In the genomic region with DNA sequence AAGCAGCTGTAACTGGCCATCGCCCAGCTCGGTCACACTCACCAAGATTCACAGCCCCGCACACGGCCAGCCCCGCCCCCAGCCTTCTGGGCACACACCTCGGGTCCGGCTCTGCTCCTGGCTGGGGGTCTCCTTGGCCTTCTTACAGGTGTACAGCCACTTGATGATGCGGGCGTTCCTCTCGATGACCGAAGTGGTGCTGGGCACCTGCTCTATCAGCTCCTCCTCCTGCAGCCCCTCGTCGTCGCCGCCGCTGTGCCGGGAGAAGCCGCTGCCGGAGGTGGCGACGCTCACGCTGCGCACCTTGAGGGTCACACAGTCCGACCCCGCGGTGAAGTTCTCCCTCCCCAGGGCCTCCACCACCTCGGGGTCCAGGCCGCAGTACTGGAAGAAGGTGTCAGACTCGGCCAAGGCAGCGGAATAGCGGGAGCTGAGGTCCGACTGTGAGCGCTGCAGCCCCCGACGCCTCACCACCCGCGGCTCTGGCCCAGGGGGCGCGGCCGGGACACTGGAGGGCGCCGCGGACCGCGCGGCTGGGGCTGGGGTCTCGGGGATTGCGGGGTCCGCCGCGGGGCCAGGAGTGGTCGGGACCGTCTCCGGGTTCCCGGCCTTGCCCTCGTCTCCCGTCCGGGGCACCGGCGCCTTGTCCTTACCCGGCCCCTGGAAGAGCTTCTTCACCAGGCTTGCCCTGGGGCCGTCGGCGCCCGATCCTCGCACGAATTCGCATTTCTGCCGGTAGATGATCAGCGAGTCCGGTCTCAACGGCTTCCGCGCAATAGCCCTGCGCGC, we compare ENCODE assay signal across 8 cellular contexts. TPM values are rescaled to one million over a fixed set of nuclear protein-coding genes. Genes with fewer than 3 reads are reported as not detected.
A peak's percentile ranks its signal among the peaks of the same experiment; 100 is the strongest.
DNase-seq lines count a peak whose midpoint lies in the region; ATAC-seq and TF ChIP-seq lines count a peak whose summit lies in the region.

No MANE protein-coding gene starts in this region.

- H3K4me1 ChIP-seq in stomach: peaks cover 12 to 56% (median 38%) of the 10 kb centered on the region in 4 donors

- H3K36me3 ChIP-seq in stomach: peaks cover 0 to 5% (median 0%) of the 10 kb centered on the region in 4 donors

- ATAC-seq in GM18519 (IDR thresholded peaks at IDR 0.05; ENCODE audit: low FRiP score, unreplicated experiment): no peak

- TF ChIP-seq CTCF in stomach (IDR thresholded peaks at IDR 0.05): no peak

- H3K9me3 ChIP-seq in stomach: no peaks in the 10 kb centered on the region

- H3K27me3 ChIP-seq in stomach: peaks cover 0 to 36% (median 21%) of the 10 kb centered on the region in 3 donors

- intact Hi-C loops in stomach (cut with DNase I; ENCODE audit: low total_unique reads): no loop called here

- DNase-seq in NCI-H2227 (lab: John Stamatoyannopoulos, UW; ENCODE audit: unreplicated experiment) (peak; percentile 8), NCI-H2227 treated with DMSO at 0.1 percent for 48 hours (lab: John Stamatoyannopoulos, UW) (no peak), kidney tubule cell (ENCODE audit: low spot score) (peak; percentile 25), stomach (no peak), globus pallidus (ENCODE audit: low spot score) (no peak), middle frontal gyrus (ENCODE audit: extremely low spot score, low spot score) (no peak)
- DNase-seq in activated naive CD4-positive, alpha-beta T cell treated with anti-CD3 and anti-CD28 coated beads, Interleukin-2, amount 50 U/mL, for 16 hours: peak; percentile 22

- H3K27ac ChIP-seq in stomach: peak overlapping the region; percentile 85 to 94 (median 88)

- peak overlapping the region; percentile 54 to 61 (median 56) for H3K4me3 ChIP-seq in stomach

- TF ChIP-seq POLR2A in stomach (IDR thresholded peaks at IDR 0.05): no peak

- WGBS in stomach, 5 donors: 2 to 7% (median 3%) methylated on average over 23 to 76 of the region's 76 CpGs

- no peak for TF ChIP-seq EP300 in stomach (IDR thresholded peaks at IDR 0.05)

RNA-seq across cellular contexts. Expression of a gene that starts 0.8 kb away (rescaled TPM):
- 10 to 100 TPM in 3 of 5 donors, 1 to 10 TPM in 1, not detected in 1; 8.7 to 16.8 (median 13.1) TPM for total RNA-seq in stomach
- polyA plus RNA-seq in stomach: 10 to 100 TPM in 1 of 3 donors, 1 to 10 TPM in 2; 3.4 to 15.9 (median 6.9) TPM

Comparison
In these comparisons a context has a peak if more than half of its experiments do, and no peak if none do; other contexts are left out.
1. DNase-seq: peak in NCI-H2227 (single experiment), activated naive CD4-positive, alpha-beta T cell treated with anti-CD3 and anti-CD28 coated beads, Interleukin-2, amount 50 U/mL, for 16 hours (single experiment) and kidney tubule cell (single experiment); none in NCI-H2227 treated with DMSO at 0.1 percent for 48 hours (single experiment), stomach (single experiment), globus pallidus (single experiment) and middle frontal gyrus (single experiment).